In genomic region chr7:131124867-131125266, GRCh38 we compare ENCODE assay signal across 12 cellular contexts.
"Had no signal": no experiment of that assay in that cellular context is flagged by ENCODE, and none has a peak within 500 bp of the region (broad histone marks: within the 10 kb centered on the region; RNA-seq: fewer than 3 reads in every experiment).

No MANE protein-coding gene starts in this region.

- DNase-seq: activated CD4-positive, alpha-beta T cell treated with anti-CD3 and anti-CD28 coated beads, Interleukin-2, amount 50 U/mL, for 1 hour; activated CD4-positive, CD25-positive, alpha-beta regulatory T cell; activated naive CD4-positive, alpha-beta T cell treated with anti-CD3 and anti-CD28 coated beads for 36 hours; adrenal gland; naive thymus-derived CD4-positive, alpha-beta T cell; pancreas; retina; stimulated activated CD4-positive, alpha-beta T cell treated with anti-CD3 and anti-CD28 coated beads, Interleukin-12 subunit alpha, Interleukin-12 subunit beta, amount 100 ng/mL, for 4 hours; stimulated activated CD4-positive, alpha-beta T cell treated with anti-CD3 and anti-CD28 coated beads, Interleukin-2, amount 100 ng/mL, for 24 hours; tibial artery; uterus had no signal

- H3K27me3 ChIP-seq: adrenal gland, cardiac muscle cell, pancreas, tibial artery, uterus had no signal

- H3K9me3 Mint-ChIP-seq: activated naive CD4-positive, alpha-beta T cell treated with anti-CD3 and anti-CD28 coated beads for 36 hours had no signal

- H3K4me3 Mint-ChIP-seq: activated naive CD4-positive, alpha-beta T cell treated with anti-CD3 and anti-CD28 coated beads for 36 hours; naive thymus-derived CD4-positive, alpha-beta T cell had no signal

- ATAC-seq: pancreas had no signal

- H3K27ac ChIP-seq: adrenal gland, cardiac muscle cell, pancreas, tibial artery, uterus had no signal

- H3K36me3 ChIP-seq: adrenal gland, cardiac muscle cell, pancreas, tibial artery, uterus had no signal

- H3K9me3 ChIP-seq: adrenal gland, pancreas, tibial artery, uterus had no signal

- H3K4me1 ChIP-seq: adrenal gland, pancreas, tibial artery, uterus had no signal

- H3K27ac Mint-ChIP-seq: activated naive CD4-positive, alpha-beta T cell treated with anti-CD3 and anti-CD28 coated beads for 36 hours had no signal

- H3K4me3 ChIP-seq: adrenal gland, cardiac muscle cell, pancreas, tibial artery, uterus had no signal
